ENCODE assay signal across 3 cellular contexts in genomic region chr4:120725639-120726585, GRCh38.
TF ChIP-seq lines count a peak whose summit lies in the region.

No MANE protein-coding gene starts in this region.

TF ChIP-seq in GM23338, 12 proteins besides CTCF, POLR2A, EP300 and RAD21 (continues in another document):
- no peak for TF ChIP-seq EZH2 (IDR thresholded peaks at IDR 0.05; ENCODE audit: low read depth, unreplicated experiment)
- no peak for TF ChIP-seq STAT1 (IDR thresholded peaks at IDR 0.05; ENCODE audit: unreplicated experiment)
- no peak for TF ChIP-seq CREB1 (CRISPR knock-in tag; IDR thresholded peaks at IDR 0.05; ENCODE audit: low read depth)
- TF ChIP-seq NANOG (IDR thresholded peaks at IDR 0.05; ENCODE audit: borderline replicate concordance) = no peak
- TF ChIP-seq ZNF462 (CRISPR knock-in tag; IDR thresholded peaks at IDR 0.05) = no peak

TF ChIP-seq in IMR-90, 13 proteins besides CTCF, POLR2A, EP300 and RAD21:
- TF ChIP-seq MAZ (IDR thresholded peaks at IDR 0.05; ENCODE audit: borderline replicate concordance, low read depth, low read length) (no peak), SMC3 (IDR thresholded peaks at IDR 0.05; ENCODE audit: low read depth, low read length) (no peak), MAFK (IDR thresholded peaks at IDR 0.05; ENCODE audit: low read depth, low read length) (no peak), NFE2L2 (IDR thresholded peaks at IDR 0.05; ENCODE audit: low read depth, low read length) (no peak), CEBPB (IDR thresholded peaks at IDR 0.05; ENCODE audit: low read depth, low read length) (no peak), MXI1 (IDR thresholded peaks at IDR 0.05; ENCODE audit: borderline replicate concordance, low read depth, low read length) (no peak), FOS (IDR thresholded peaks at IDR 0.05; ENCODE audit: low read depth, low read length) (no peak), CHD1 (IDR thresholded peaks at IDR 0.05; ENCODE audit: low read depth, low read length) (no peak), RCOR1 (IDR thresholded peaks at IDR 0.05; ENCODE audit: insufficient replicate concordance, low read length) (no peak), USF2 (IDR thresholded peaks at IDR 0.05; ENCODE audit: low read depth, low read length) (no peak), RFX5 (IDR thresholded peaks at IDR 0.05; ENCODE audit: low read depth, low read length) (no peak), BHLHE40 (IDR thresholded peaks at IDR 0.05; ENCODE audit: low read depth, low read length) (no peak)
- TF ChIP-seq, protein P1, sequence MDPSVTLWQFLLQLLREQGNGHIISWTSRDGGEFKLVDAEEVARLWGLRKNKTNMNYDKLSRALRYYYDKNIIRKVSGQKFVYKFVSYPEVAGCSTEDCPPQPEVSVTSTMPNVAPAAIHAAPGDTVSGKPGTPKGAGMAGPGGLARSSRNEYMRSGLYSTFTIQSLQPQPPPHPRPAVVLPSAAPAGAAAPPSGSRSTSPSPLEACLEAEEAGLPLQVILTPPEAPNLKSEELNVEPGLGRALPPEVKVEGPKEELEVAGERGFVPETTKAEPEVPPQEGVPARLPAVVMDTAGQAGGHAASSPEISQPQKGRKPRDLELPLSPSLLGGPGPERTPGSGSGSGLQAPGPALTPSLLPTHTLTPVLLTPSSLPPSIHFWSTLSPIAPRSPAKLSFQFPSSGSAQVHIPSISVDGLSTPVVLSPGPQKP (IDR thresholded peaks at IDR 0.05; ENCODE audit: borderline replicate concordance, low read depth, low read length) = no peak

TF ChIP-seq in HepG2, 621 proteins besides CTCF, POLR2A, EP300 and RAD21:
- TF ChIP-seq U2AF1 (optimal IDR thresholded peaks at IDR 0.05; ENCODE audit: low read depth, low read length) (no peak), E2F2 (CRISPR knock-in tag; IDR thresholded peaks at IDR 0.05; ENCODE audit: borderline replicate concordance) (no peak)
